10 cellular contexts compared by ENCODE assay signal in genomic region chr11:72750556-72751292, GRCh38. TPM values are rescaled to one million over a fixed set of nuclear protein-coding genes. Genes with fewer than 3 reads are reported as not detected.
DNase-seq lines count a peak whose midpoint lies in the region; ATAC-seq and TF ChIP-seq lines count a peak whose summit lies in the region.
"Had no signal": no experiment of that assay in that cellular context is flagged by ENCODE, and none has a peak within 500 bp of the region (broad histone marks: within the 10 kb centered on the region; RNA-seq: fewer than 3 reads in every experiment).

No MANE protein-coding gene starts in this region.

- H3K36me3 ChIP-seq in ES-I3 (ENCODE audit: insufficient read depth, low read length) = no peaks in the 10 kb centered on the region; the same call in 1 of the 2 replicates
- no peaks in the 10 kb centered on the region for H3K36me3 ChIP-seq in Loucy (ENCODE audit: insufficient read depth, low read length)
- H3K36me3 ChIP-seq in neutrophil = peaks cover 27% of the 10 kb centered on the region
- H3K36me3 ChIP-seq in BE2C = no peaks in the 10 kb centered on the region

- no peak for TF ChIP-seq CTCF in Loucy (conservative IDR thresholded peaks at IDR 0.05; ENCODE audit: low read length)
- no peak for TF ChIP-seq CTCF in neutrophil (IDR thresholded peaks at IDR 0.05)
- no peak for TF ChIP-seq CTCF in BE2C (IDR thresholded peaks at IDR 0.05; ENCODE audit: low read depth, low read length)

- no peak for ATAC-seq in effector memory CD8-positive, alpha-beta T cell (replicated peaks)
- ATAC-seq in GM19035 (IDR thresholded peaks at IDR 0.05; ENCODE audit: unreplicated experiment) = no peak

- H3K9me2 ChIP-seq in Loucy (replicated peaks; ENCODE audit: low read depth, low read length) = no peaks in the 10 kb centered on the region

- peak overlapping the region; percentile 92 to 95 for H3K27ac Mint-ChIP-seq in effector memory CD8-positive, alpha-beta T cell

- H3K9ac ChIP-seq in ES-I3 (ENCODE audit: low read depth, low read length) (peak overlapping the region; percentile 92; the same call in 1 of the 2 replicates), Loucy (ENCODE audit: low read depth, low read length, poor library complexity, severe bottlenecking) (peak overlapping the region; percentile 82)

- peaks cover 50% of the 10 kb centered on the region for H3K79me2 ChIP-seq in Loucy (ENCODE audit: insufficient read depth, low read length)

- no peaks in the 10 kb centered on the region for H3K27me3 Mint-ChIP-seq in effector memory CD8-positive, alpha-beta T cell

- H3K27me3 ChIP-seq in Loucy (ENCODE audit: insufficient read depth, low read length, poor library complexity, severe bottlenecking) (no peaks in the 10 kb centered on the region), neutrophil (no peaks in the 10 kb centered on the region), BE2C (no peaks in the 10 kb centered on the region)
- H3K27me3 ChIP-seq: pancreas had no signal

- H3K4me1 Mint-ChIP-seq in effector memory CD8-positive, alpha-beta T cell (ENCODE audit: low read depth in 2 of 2) = peaks cover 44 to 47% of the 10 kb centered on the region in 2 donors

- no peaks in the 10 kb centered on the region for H3K9me3 Mint-ChIP-seq in effector memory CD8-positive, alpha-beta T cell

- H3K4me1 ChIP-seq in ES-I3 (ENCODE audit: insufficient read depth, low read length) (peaks cover 9% of the 10 kb centered on the region), Loucy (ENCODE audit: insufficient read depth, low read length, poor library complexity, severe bottlenecking) (peaks cover 42% of the 10 kb centered on the region), neutrophil (ENCODE audit: control insufficient read depth in 1 of 2, insufficient read depth in 1 of 2, low read depth in 1 of 2, low read length in 1 of 2) (peaks cover 49 to 55% of the 10 kb centered on the region in 2 experiments), BE2C (peaks cover 3% of the 10 kb centered on the region; the same call in 1 of the 2 replicates)
- H3K4me1 ChIP-seq: pancreas had no signal

- H3K9me3 ChIP-seq in ES-I3 (ENCODE audit: control insufficient read depth, insufficient read depth, low read length) (no peaks in the 10 kb centered on the region), Loucy (ENCODE audit: insufficient read depth, low read depth, low read length) (no peaks in the 10 kb centered on the region), neutrophil (no peaks in the 10 kb centered on the region), BE2C (no peaks in the 10 kb centered on the region)
- H3K9me3 ChIP-seq: pancreas had no signal

- no peak for DNase-seq in effector memory CD8-positive, alpha-beta T cell
- DNase-seq in activated CD4-positive, CD25-positive, alpha-beta regulatory T cell (lab: John Stamatoyannopoulos, UW) = no peak
- DNase-seq in DMS 273 (lab: John Stamatoyannopoulos, UW; ENCODE audit: unreplicated experiment) (no peak), BE2C (no peak)
- DNase-seq: cortex of kidney had no signal

- peak overlapping the region; percentile 90 for H3K27ac ChIP-seq in neutrophil
- H3K27ac ChIP-seq: pancreas had no signal

- peak overlapping the region; percentile 85 to 92 for H3K4me3 Mint-ChIP-seq in effector memory CD8-positive, alpha-beta T cell

- peaks cover 27% of the 10 kb centered on the region for H3K36me3 Mint-ChIP-seq in effector memory CD8-positive, alpha-beta T cell (ENCODE audit: insufficient read depth)

- H3F3A ChIP-seq in Loucy (ENCODE audit: low read depth) = no peaks in the 10 kb centered on the region

- H3K4me3 ChIP-seq in Loucy (ENCODE audit: low read length, poor library complexity, severe bottlenecking) (peak overlapping the region; percentile 87), neutrophil (ENCODE audit: low read depth in 1 of 2, low read length in 1 of 2) (peak overlapping the region; percentile 84 to 99), BE2C (ENCODE audit: low read depth, low read length) (no peak overlapping the region)

- H4K20me1 ChIP-seq in Loucy (ENCODE audit: insufficient read depth, low read length, poor library complexity, severe bottlenecking) = peaks cover 12% of the 10 kb centered on the region

- H2AFZ ChIP-seq in Loucy (ENCODE audit: low read length) = no peak overlapping the region

- peak overlapping the region; percentile 89 for H3K4me2 ChIP-seq in Loucy (ENCODE audit: low read depth, low read length, poor library complexity, severe bottlenecking)

RNA-seq across cellular contexts. Expression of gene ARAP1, which starts 1.5 kb away (rescaled TPM):
- polyA plus RNA-seq in BE2C (2012; ENCODE audit: insufficient read depth, insufficient read length, low read depth) = 43.3 TPM

RNA-seq across cellular contexts. Expression of gene STARD10, which starts 43.1 kb away (rescaled TPM):
- polyA plus RNA-seq in BE2C (2012; ENCODE audit: insufficient read depth, insufficient read length, low read depth) = 71.9 TPM
